Comparison of ENCODE assay signal across 8 cellular contexts in the genomic region with DNA sequence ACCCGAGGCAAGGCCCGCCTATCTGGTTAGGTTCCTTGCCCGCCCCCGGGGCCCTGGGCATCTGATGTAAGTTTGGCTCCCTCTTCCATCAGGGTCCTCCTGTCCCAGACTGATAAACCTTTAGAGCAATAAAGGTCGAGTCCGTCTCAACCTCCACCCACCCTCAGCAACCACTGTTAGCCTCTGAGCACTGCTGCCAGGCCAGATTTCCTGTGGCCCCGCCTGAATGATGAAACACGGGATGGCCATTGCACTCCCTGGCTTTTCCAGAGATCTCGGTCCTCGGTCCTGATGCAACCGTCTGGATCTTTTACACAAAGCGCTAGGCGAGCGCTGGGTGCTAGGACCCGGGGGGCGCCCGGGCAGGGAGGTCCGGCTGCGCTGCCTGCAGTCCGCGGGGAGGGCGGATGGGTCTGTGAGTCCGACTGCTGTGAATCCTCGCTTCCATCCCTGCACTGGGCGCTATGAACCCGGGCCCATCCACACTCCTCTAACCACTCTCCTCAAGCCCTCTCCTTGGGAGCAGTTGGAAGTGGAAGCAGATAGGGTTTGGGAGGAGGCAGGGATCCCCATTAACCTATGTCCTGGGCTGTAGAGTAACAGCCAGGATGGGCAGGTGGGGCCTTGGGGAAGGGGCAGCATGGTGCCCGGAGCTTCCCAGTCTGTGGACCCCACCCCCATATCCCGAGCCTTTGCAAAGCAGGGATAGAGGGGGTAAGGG. TPM values are rescaled to one million over a fixed set of nuclear protein-coding genes. Genes with fewer than 3 reads are reported as not detected.
A peak's percentile ranks its signal among the peaks of the same experiment; 100 is the strongest.
DNase-seq lines count a peak whose midpoint lies in the region; ATAC-seq and TF ChIP-seq lines count a peak whose summit lies in the region.

No MANE protein-coding gene starts in this region.

- WGBS in urinary bladder = 3% methylated on average over 28 of the region's 28 CpGs

- H3K27me3 Mint-ChIP-seq in activated T-cell treated with anti-CD3 and anti-CD28 coated beads, Interleukin-2, amount 50 U/mL, for 72 hours (ENCODE audit: low read depth) = no peaks in the 10 kb centered on the region

- H3K4me3 Mint-ChIP-seq in activated T-cell treated with anti-CD3 and anti-CD28 coated beads, Interleukin-2, amount 50 U/mL, for 72 hours = peak overlapping the region; percentile 90 to 96

- H3K9me3 Mint-ChIP-seq in activated T-cell treated with anti-CD3 and anti-CD28 coated beads, Interleukin-2, amount 50 U/mL, for 72 hours = no peaks in the 10 kb centered on the region

- no peaks in the 10 kb centered on the region for H3K9me3 ChIP-seq in A673 (ENCODE audit: low read depth, low read length, poor library complexity, severe bottlenecking)
- H3K9me3 ChIP-seq in muscle layer of duodenum (ENCODE audit: control insufficient read depth in 1 of 2, low read length in 2 of 2) = no peaks in the 10 kb centered on the region

- peaks cover 51% of the 10 kb centered on the region for H3K4me1 Mint-ChIP-seq in activated T-cell treated with anti-CD3 and anti-CD28 coated beads, Interleukin-2, amount 50 U/mL, for 72 hours (ENCODE audit: low read depth)

- no TSS peak for BruUV-seq in A673 (replicated peaks; lab: Mats Ljungman, UMichigan)

- H3K4me1 ChIP-seq in A673 (ENCODE audit: insufficient read depth, low read length, poor library complexity, severe bottlenecking) (peaks cover 33% of the 10 kb centered on the region), muscle layer of duodenum (ENCODE audit: control insufficient read depth in 1 of 2, insufficient read depth in 2 of 2, low read length in 2 of 2) (peaks cover 14 to 29% of the 10 kb centered on the region in 2 donors), urinary bladder (ENCODE audit: insufficient read depth) (no peaks in the 10 kb centered on the region)

- CTCF ChIA-PET in A673 (lab: Charles Lee) = interaction anchor here (0.7 kb wide), 1 partner anchor 54 kb away, joined by 3 read pairs; no protein-coding TSS in a partner anchor

- no peak for TF ChIP-seq CTCF in A673 (conservative IDR thresholded peaks at IDR 0.05; ENCODE audit: low read depth, low read length)

- peak overlapping the region; percentile 92 for H3K27ac Mint-ChIP-seq in activated T-cell treated with anti-CD3 and anti-CD28 coated beads, Interleukin-2, amount 50 U/mL, for 72 hours

- H3K36me3 ChIP-seq in A673 (ENCODE audit: insufficient read depth, low read length, poor library complexity, severe bottlenecking) = peaks cover 18% of the 10 kb centered on the region
- H3K36me3 ChIP-seq in muscle layer of duodenum (ENCODE audit: control insufficient read depth in 1 of 2, insufficient read depth in 2 of 2, low read length in 2 of 2) = peaks cover 0 to 14% of the 10 kb centered on the region in 2 donors
- H3K36me3 ChIP-seq in urinary bladder (ENCODE audit: insufficient read depth) = no peaks in the 10 kb centered on the region

- ATAC-seq in HG02943 (IDR thresholded peaks at IDR 0.05; ENCODE audit: low read depth, unreplicated experiment) = peak; percentile 37
- ATAC-seq in activated T-cell treated with anti-CD3 and anti-CD28 coated beads, Interleukin-2, amount 50 U/mL, for 72 hours (replicated peaks in 1 of 2) = peak; percentile 6 to 13

- H3K27ac ChIP-seq in A673 (ENCODE audit: low read depth, low read length, poor library complexity, severe bottlenecking) (peak overlapping the region; percentile 95), muscle layer of duodenum (ENCODE audit: low read length) (peak overlapping the region; percentile 97), urinary bladder (ENCODE audit: low read depth) (peak overlapping the region; percentile 92)

- intact Hi-C loops in A673 (cut with micrococcal nuclease; ENCODE audit: unreplicated experiment) = loop anchor here (5.0 kb wide), 1 partner anchor 49 kb away; no protein-coding TSS in a partner anchor

- POLR2A ChIA-PET in A673 (lab: Charles Lee; ENCODE audit: low non-redundant PET) = interaction anchor here (0.5 to 1.0 kb wide), 14 partner anchors 10 to 135 kb away, joined by 3 to 44 read pairs (median 4); no protein-coding TSS in a partner anchor

- H3K36me3 Mint-ChIP-seq in activated T-cell treated with anti-CD3 and anti-CD28 coated beads, Interleukin-2, amount 50 U/mL, for 72 hours (ENCODE audit: insufficient read depth in 2 of 2) = peaks cover 27 to 28% of the 10 kb centered on the region in 2 donors

- DNase-seq in A673 (ENCODE audit: low spot score) (peak; percentile 87), GM04503 (ENCODE audit: low read depth) (peak; percentile 94), NCI-H510A (lab: John Stamatoyannopoulos, UW) (peak; percentile 88), fibroblast of peridontal ligament (ENCODE audit: extremely low read depth) (peak; percentile 98)
- peak; percentile 72 to 77 for DNase-seq in activated T-cell treated with anti-CD3 and anti-CD28 coated beads, Interleukin-2, amount 50 U/mL, for 72 hours

- H3K27me3 ChIP-seq in A673 (replicated peaks; ENCODE audit: insufficient read depth, low read depth, low read length, poor library complexity) (no peaks in the 10 kb centered on the region), muscle layer of duodenum (ENCODE audit: low read depth, low read length) (no peaks in the 10 kb centered on the region)

- H3K4me3 ChIP-seq in A673 (ENCODE audit: low read depth, low read length, poor library complexity, severe bottlenecking) (peak overlapping the region; percentile 86), muscle layer of duodenum (ENCODE audit: low read depth in 1 of 2, low read length in 2 of 2) (peak overlapping the region; percentile 82 to 98), urinary bladder (ENCODE audit: low read depth, low read length) (peak overlapping the region; percentile 55)

RNA-seq across cellular contexts. Expression of gene DDIT4, which starts 0.9 kb away (rescaled TPM):
- total RNA-seq in A673 (2021) (20.7 and 39.6 TPM in 2 replicates), urinary bladder (137 TPM)
- 1,000 to 10,000 TPM; 1,119 to 1,202 TPM for total RNA-seq in activated T-cell treated with anti-CD3 and anti-CD28 coated beads, Interleukin-2, amount 50 U/mL, for 72 hours
- 277 TPM for polyA plus RNA-seq in urinary bladder

RNA-seq across cellular contexts. Expression of gene ASCC1, which starts 56.8 kb away (rescaled TPM):
- total RNA-seq in A673 (2021) (40.2 and 43.1 TPM in 2 replicates), urinary bladder (33.5 TPM)
- 10 to 100 TPM; 81.2 to 84.3 TPM for total RNA-seq in activated T-cell treated with anti-CD3 and anti-CD28 coated beads, Interleukin-2, amount 50 U/mL, for 72 hours
- 29.7 TPM for polyA plus RNA-seq in urinary bladder

RNA-seq across cellular contexts. Expression of gene ANAPC16, which starts 57.0 kb away (rescaled TPM):
- total RNA-seq in A673 (2021) = 57.6 and 62.5 TPM in 2 replicates
- total RNA-seq in activated T-cell treated with anti-CD3 and anti-CD28 coated beads, Interleukin-2, amount 50 U/mL, for 72 hours = 100 to 1,000 TPM; 183 to 197 TPM
- 82.4 TPM for total RNA-seq in urinary bladder
- polyA plus RNA-seq in urinary bladder = 157 TPM

Comparison
In these comparisons a context has a peak if more than half of its experiments do, and no peak if none do; other contexts are left out.
1. Peak in every context shown above with its lines: DNase-seq, ATAC-seq, H3K4me3 ChIP-seq and H3K27ac ChIP-seq.